8 cellular contexts compared by ENCODE assay signal in the genomic region with DNA sequence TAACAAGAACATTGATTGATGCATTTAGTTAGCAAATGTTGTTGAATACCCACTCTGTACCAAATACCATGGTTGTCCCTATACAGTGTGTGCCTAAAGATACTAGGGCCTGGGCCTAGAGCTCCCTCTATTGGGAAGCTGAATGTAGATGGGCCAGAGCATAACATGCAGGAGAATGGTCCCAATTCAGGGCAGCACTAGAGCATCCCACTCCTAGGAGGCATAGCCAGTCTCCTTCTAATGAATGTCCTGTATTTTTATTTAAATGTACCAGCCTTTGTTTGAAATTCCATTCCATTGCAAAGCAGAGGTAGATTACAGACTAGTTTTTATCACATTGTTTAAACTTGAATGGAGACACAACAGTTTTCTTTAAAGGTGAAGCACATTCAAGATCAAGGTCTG.
DNase-seq lines count a peak whose midpoint lies in the region; ATAC-seq and TF ChIP-seq lines count a peak whose summit lies in the region.

No MANE protein-coding gene starts in this region.

- intact Hi-C loops in heart left ventricle (cut with DNase I) (loop anchor here in 9 of 10 donors (1.0 to 10.0 kb wide), 7 partner anchors 151 to 157 kb away; a partner anchor contains a TSS), vagina (cut with DNase I) (loop anchor here (1.0 to 10.0 kb wide), 2 partner anchors 29 to 153 kb away; a partner anchor contains a TSS)

- peak; percentile 69 for DNase-seq in DMS 273 (lab: John Stamatoyannopoulos, UW; ENCODE audit: unreplicated experiment)
- DNase-seq in NCI-H446 (lab: John Stamatoyannopoulos, UW), result peak; percentile 9 to 73
- DNase-seq in activated T-cell treated with anti-CD3 and anti-CD28 coated beads, Interleukin-2, amount 50 U/mL, for 48 hours, result peak; percentile 30 to 35
- peak in 4 of 5 donors; percentile 33 to 51 (median 42) for DNase-seq in heart left ventricle
- DNase-seq in putamen (ENCODE audit: low spot score), result peak; percentile 45
- no peak for DNase-seq in vagina (ENCODE audit: extremely low spot score in 2 of 2)

- no peak overlapping the region for H3K27ac ChIP-seq in heart left ventricle
- H3K27ac ChIP-seq in vagina, result no peak overlapping the region

- no peak for TF ChIP-seq POLR2A in heart left ventricle (IDR thresholded peaks at IDR 0.05)
- no peak for TF ChIP-seq POLR2A in vagina (IDR thresholded peaks at IDR 0.05)

- ATAC-seq in GM19043 (IDR thresholded peaks at IDR 0.05; ENCODE audit: low read depth, unreplicated experiment) (peak; percentile 82), HG03103 (IDR thresholded peaks at IDR 0.05; ENCODE audit: low read depth, unreplicated experiment) (peak; percentile 96), heart left ventricle (peak; percentile 78 to 95 (median 92))

- TF ChIP-seq CTCF in heart left ventricle (IDR thresholded peaks at IDR 0.05) (peak; percentile 65 to 88 (median 76)), vagina (IDR thresholded peaks at IDR 0.05) (peak in 1 of 3 experiments; percentile 47)

- H3K27me3 ChIP-seq in heart left ventricle (no peaks in the 10 kb centered on the region), vagina (no peaks in the 10 kb centered on the region)

- H3K36me3 ChIP-seq in heart left ventricle, result peaks cover 0 to 90% (median 19%) of the 10 kb centered on the region in 9 donors
- peaks cover 0 to 11% of the 10 kb centered on the region in 2 donors for H3K36me3 ChIP-seq in vagina

- H3K4me3 ChIP-seq in heart left ventricle (no peak overlapping the region), vagina (no peak overlapping the region)

- no peaks in the 10 kb centered on the region for H3K9me3 ChIP-seq in heart left ventricle
- no peaks in the 10 kb centered on the region for H3K9me3 ChIP-seq in vagina

- H3K4me1 ChIP-seq in heart left ventricle (no peaks in the 10 kb centered on the region), vagina (no peaks in the 10 kb centered on the region)

Comparison
In these comparisons a context has a peak if more than half of its experiments do, and no peak if none do; other contexts are left out.
1. DNase-seq: peak in DMS 273 (single experiment), NCI-H446 (2 of 2), activated T-cell treated with anti-CD3 and anti-CD28 coated beads, Interleukin-2, amount 50 U/mL, for 48 hours (2 of 2), heart left ventricle (4 of 5) and putamen (single experiment); none in vagina (0 of 2).
2. Peak in every context shown above with its lines, with median percentiles within 50 percentile points of each other: ATAC-seq.